33 cellular contexts compared by ENCODE assay signal in the genomic region with DNA sequence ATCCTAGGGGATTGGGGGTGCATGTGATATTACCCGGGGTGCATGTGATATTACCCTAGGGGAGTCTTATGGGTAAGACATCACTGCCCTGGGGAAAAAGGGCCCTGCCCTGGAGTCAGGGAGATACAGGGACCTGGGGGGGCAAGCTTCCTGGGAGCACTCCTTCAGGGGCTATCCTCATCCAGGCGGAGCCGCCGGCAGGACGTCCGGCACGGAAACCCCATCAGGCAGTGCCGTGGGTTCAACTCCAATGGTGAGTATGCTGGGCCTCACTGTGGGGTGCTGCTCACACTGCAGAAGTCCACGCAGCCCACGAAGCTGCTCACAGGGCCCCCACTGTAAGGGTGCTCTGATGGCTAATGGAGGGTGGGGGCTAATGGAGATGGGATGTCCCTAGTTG. TPM values are rescaled to one million over a fixed set of nuclear protein-coding genes. Genes with fewer than 3 reads are reported as not detected.
"Had no signal": no experiment of that assay in that cellular context is flagged by ENCODE, and none has a peak within 500 bp of the region (broad histone marks: within the 10 kb centered on the region; RNA-seq: fewer than 3 reads in every experiment).

No MANE protein-coding gene starts in this region.

- ATAC-seq: effector memory CD8-positive, alpha-beta T cell; esophagus mucosa; gastrocnemius medialis; heart right ventricle; left cardiac atrium; left lung; left ventricle myocardium superior; lower lobe of right lung; mucosa of descending colon had no signal

- H3K9me3 Mint-ChIP-seq: dendritic cell treated with granulocyte-macrophage colony-stimulating factor and Interleukin-4, amounts not matched to agents 40 ng/mL and 50 ng/mL, for 4 days; effector memory CD8-positive, alpha-beta T cell; endodermal cell; mesothelial cell of epicardium had no signal

- FAIRE-seq: endometrium, islet of Langerhans, keratinocyte had no signal

- H3K27ac ChIP-seq: colonic mucosa, epithelial cell of prostate, gastrocnemius medialis, heart right ventricle, left lung, lower lobe of right lung had no signal

- H3K36me3 ChIP-seq: colonic mucosa had no signal

- H3K27me3 ChIP-seq: colonic mucosa, esophagus squamous epithelium, gastrocnemius medialis, heart right ventricle, left lung had no signal

- H3K4me1 ChIP-seq: colonic mucosa, gastrocnemius medialis had no signal

- DNase-seq: colonic mucosa; cortex of kidney; effector CD8-positive, alpha-beta T cell; effector memory CD8-positive, alpha-beta T cell; endodermal cell; erythroblast; esophagus squamous epithelium; foreskin fibroblast; foreskin melanocyte; gastrocnemius medialis; glutamatergic neuron; head of caudate nucleus; heart right ventricle; hippocampal formation; left cardiac atrium; left lung; left ventricle myocardium superior; lower lobe of right lung; mesenchymal stem cell; mucosa of descending colon had no signal

- H3K4me3 ChIP-seq: colonic mucosa, esophagus squamous epithelium, gastrocnemius medialis, heart right ventricle, left lung, lower lobe of right lung, mucosa of descending colon had no signal

- H3K27ac Mint-ChIP-seq: dendritic cell treated with granulocyte-macrophage colony-stimulating factor and Interleukin-4, amounts not matched to agents 40 ng/mL and 50 ng/mL, for 4 days; effector memory CD8-positive, alpha-beta T cell; endodermal cell; mesothelial cell of epicardium had no signal

- H3K9me3 ChIP-seq: colonic mucosa, esophagus squamous epithelium, gastrocnemius medialis, heart right ventricle, left lung, lower lobe of right lung, mucosa of descending colon had no signal

- H3K4me3 Mint-ChIP-seq: dendritic cell treated with granulocyte-macrophage colony-stimulating factor and Interleukin-4, amounts not matched to agents 40 ng/mL and 50 ng/mL, for 4 days; effector memory CD8-positive, alpha-beta T cell; endodermal cell; mesothelial cell of epicardium had no signal

RNA-seq across cellular contexts. Expression of gene GNAT1, which starts 5.3 kb away (rescaled TPM):
- total RNA-seq: colonic mucosa, dermis microvascular lymphatic vessel endothelial cell, esophagus squamous epithelium, gastrocnemius medialis, glomerular endothelial cell, heart right ventricle, kidney epithelial cell, left cardiac atrium, left lung, left ventricle myocardium superior, lower leg skin, lower lobe of right lung, lung microvascular endothelial cell, mesenteric fat pad, mucosa of descending colon had no signal
- polyA plus RNA-seq: heart right ventricle had no signal

RNA-seq across cellular contexts. Expression of gene SLC38A3, which starts 19.0 kb away (rescaled TPM):
- total RNA-seq: esophagus squamous epithelium, glomerular endothelial cell, lower lobe of right lung, lung microvascular endothelial cell had no signal
- polyA plus RNA-seq: keratinocyte had no signal
